ENCODE assay signal across 8 cellular contexts in the genomic region with DNA sequence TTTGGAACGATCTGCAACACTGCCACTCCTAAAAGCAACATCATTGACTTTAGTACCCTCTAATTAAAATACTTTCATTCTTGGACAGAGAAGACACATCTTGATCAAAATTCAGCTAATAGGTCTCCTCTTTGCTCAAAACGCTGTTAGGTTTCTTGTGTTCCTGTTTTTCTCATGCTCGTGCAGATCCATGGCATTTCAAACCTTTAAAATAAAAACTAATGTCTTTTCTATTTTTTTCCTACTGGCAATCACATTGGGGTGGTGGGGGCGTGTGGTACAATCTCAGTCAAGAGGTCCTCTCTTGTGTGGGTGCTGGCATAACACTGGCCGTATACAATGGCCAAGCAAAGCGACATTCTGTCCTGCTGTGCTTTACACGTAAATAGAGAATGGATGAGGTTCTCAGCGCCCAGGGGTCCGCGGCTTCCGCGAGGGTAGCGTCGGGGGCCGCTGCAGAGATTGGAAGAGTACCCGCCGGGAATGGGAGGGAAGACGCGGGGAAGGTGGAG. TPM values are rescaled to one million over a fixed set of nuclear protein-coding genes. Genes with fewer than 3 reads are reported as not detected.
DNase-seq lines count a peak whose midpoint lies in the region; ATAC-seq lines count a peak whose summit lies in the region.

No MANE protein-coding gene starts in this region.

- H3K4me1 ChIP-seq in ACC112 (ENCODE audit: control insufficient read depth, insufficient read depth, low read length, unreplicated experiment), result peaks cover 34% of the 10 kb centered on the region

- no peaks in the 10 kb centered on the region for H3K36me3 Mint-ChIP-seq in naive B cell

- no peaks in the 10 kb centered on the region for H3K27me3 Mint-ChIP-seq in naive B cell

- DNase-seq in H7 (no peak), dermis blood vessel endothelial cell (peak; percentile 13), naive B cell (no peak), OCI-M2 (lab: John Stamatoyannopoulos, UW; ENCODE audit: unreplicated experiment) (no peak), superior temporal gyrus (ENCODE audit: extremely low spot score) (no peak)
- DNase-seq in stimulated activated CD4-positive, alpha-beta T cell treated with anti-CD3 and anti-CD28 coated beads, Interleukin-12 subunit alpha, Interleukin-12 subunit beta, amount 100 ng/mL, for 4 hours, result no peak

- H3K4me3 Mint-ChIP-seq in naive B cell, result peak overlapping the region; percentile 83 to 98 (median 92)

- peak overlapping the region; percentile 93 for H3K27ac ChIP-seq in ACC112 (ENCODE audit: low read depth, low read length)

- ATAC-seq in naive B cell (ENCODE audit: low read depth in 2 of 2) (no peak), GM18511 (IDR thresholded peaks at IDR 0.05; ENCODE audit: unreplicated experiment) (no peak)

- H3K79me2 ChIP-seq in ACC112 (ENCODE audit: control insufficient read depth, insufficient read depth, low read length, unreplicated experiment), result peaks cover 26% of the 10 kb centered on the region

- peak overlapping the region; percentile 82 for H3K4me3 ChIP-seq in ACC112 (ENCODE audit: low read depth, low read length)
- peak overlapping the region; percentile 56 for H3K4me3 ChIP-seq in H7 (ENCODE audit: insufficient read depth, low read depth, low read length)

- H3K36me3 ChIP-seq in ACC112 (ENCODE audit: insufficient read depth, low read length) (no peaks in the 10 kb centered on the region), H7 (replicated peaks; ENCODE audit: control insufficient read depth, insufficient read depth, low read length) (no peaks in the 10 kb centered on the region)

- peaks cover 0 to 3% (median 0%) of the 10 kb centered on the region in 7 donors for H3K9me3 Mint-ChIP-seq in naive B cell

- H3K4me1 Mint-ChIP-seq in naive B cell, result peaks cover 22 to 26% (median 25%) of the 10 kb centered on the region in 3 donors

- H3K27ac Mint-ChIP-seq in naive B cell, result peak overlapping the region; percentile 1 to 93 (median 58)

- H3K27me3 ChIP-seq in ACC112 (ENCODE audit: insufficient read depth, low read length), result no peaks in the 10 kb centered on the region
- H3K27me3 ChIP-seq in H7 (ENCODE audit: control insufficient read depth, insufficient read depth, low read length), result peaks cover 56% of the 10 kb centered on the region

- peak overlapping the region; percentile 79 for H2AFZ ChIP-seq in ACC112 (ENCODE audit: low read length, unreplicated experiment)

RNA-seq across cellular contexts. Expression of gene GPR150, which starts 0.3 kb away (rescaled TPM):
- 0.15 TPM in 1 of 2 replicates, not detected in the other for total RNA-seq in H7 (2014; rRNA removed; shearing (Covaris generic))
- 0.05 and 0.17 TPM in 2 replicates for total RNA-seq in dermis blood vessel endothelial cell
- polyA plus RNA-seq in naive B cell (ENCODE audit: low read depth in 6 of 6), result under 1 TPM in 5 of 6 donors, not detected in 1; 0.33 to 0.71 (median 0.61) TPM

RNA-seq across cellular contexts. Expression of gene RFESD, which starts 27.0 kb away (rescaled TPM):
- total RNA-seq in H7 (2014; rRNA removed; shearing (Covaris generic)), result 3.3 and 4.2 TPM in 2 replicates
- 0.34 and 0.70 TPM in 2 replicates for total RNA-seq in dermis blood vessel endothelial cell
- 1 to 10 TPM in 5 of 6 donors, not detected in 1; 3.9 to 5.9 (median 5.5) TPM for polyA plus RNA-seq in naive B cell (ENCODE audit: low read depth in 6 of 6)
